18 cellular contexts compared by ENCODE assay signal in the genomic region with DNA sequence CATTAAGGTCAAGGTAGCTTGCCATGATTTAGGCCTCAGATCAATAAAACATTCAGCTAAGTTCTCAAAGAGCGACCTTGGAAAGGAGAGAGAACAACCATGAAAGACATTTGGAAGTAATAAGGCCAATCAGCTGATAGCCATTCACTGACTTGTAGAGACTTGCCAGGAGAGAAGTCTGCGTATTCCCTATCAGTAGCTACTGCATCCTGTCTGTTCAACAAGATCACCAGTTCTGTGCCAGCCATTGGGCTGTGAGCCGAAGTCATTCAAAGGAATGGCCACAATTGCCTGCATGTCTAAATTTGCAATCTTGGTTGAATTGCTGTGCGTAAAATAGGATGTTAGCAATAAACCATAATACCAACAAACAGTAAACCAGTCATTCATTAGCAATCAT.
DNase-seq lines count a peak whose midpoint lies in the region; ATAC-seq and TF ChIP-seq lines count a peak whose summit lies in the region.
"Had no signal": no experiment of that assay in that cellular context is flagged by ENCODE, and none has a peak within 500 bp of the region (broad histone marks: within the 10 kb centered on the region; RNA-seq: fewer than 3 reads in every experiment).

No MANE protein-coding gene starts in this region.

- H3K9me3 ChIP-seq in left ventricle myocardium inferior (replicated peaks) (peaks cover 12% of the 10 kb centered on the region), smooth muscle cell (replicated peaks; ENCODE audit: low read depth) (peaks cover 4% of the 10 kb centered on the region)

- peak; percentile 58; the same call in 2 of the 3 replicates for ATAC-seq in SK-N-SH treated with all-trans-retinoic acid at 6 μM for 48 hours
- peak; percentile 73 for ATAC-seq in foreskin keratinocyte
- ATAC-seq: T-cell had no signal

- no peaks in the 10 kb centered on the region for H3K36me3 Mint-ChIP-seq in activated T-helper 1 cell treated with anti-CD3 and anti-CD28 coated beads, Interleukin-12 subunit alpha, Interleukin-12 subunit beta, Interleukin-2, Interleukin-4 antibody, amounts not matched to agents 30 ng/mL and 10 ng/mL and 1 ng/mL, durations not matched to agents 14 hours and 24 hours and 36 hours (ENCODE audit: low read depth)
- H3K36me3 Mint-ChIP-seq: T-cell had no signal

- no peaks in the 10 kb centered on the region for H3K9me3 Mint-ChIP-seq in activated T-helper 1 cell treated with anti-CD3 and anti-CD28 coated beads, Interleukin-12 subunit alpha, Interleukin-12 subunit beta, Interleukin-2, Interleukin-4 antibody, amounts not matched to agents 30 ng/mL and 10 ng/mL and 1 ng/mL, durations not matched to agents 14 hours and 24 hours and 36 hours
- H3K9me3 Mint-ChIP-seq: activated CD4-positive, alpha-beta T cell treated with anti-CD3 and anti-CD28 coated beads, Interleukin-2, amount 10 ng/mL, durations not matched to agents 24 days and 14 days had no signal

- H3K4me2 ChIP-seq in smooth muscle cell, result peak overlapping the region; percentile 6

- no peaks in the 10 kb centered on the region for H3K27me3 ChIP-seq in left ventricle myocardium inferior (ENCODE audit: low read depth)
- no peaks in the 10 kb centered on the region for H3K27me3 ChIP-seq in foreskin keratinocyte
- H3K27me3 ChIP-seq in smooth muscle cell (ENCODE audit: low read depth), result no peaks in the 10 kb centered on the region

- H3K27ac ChIP-seq in left ventricle myocardium inferior (replicated peaks), result peak overlapping the region; percentile 46
- H3K27ac ChIP-seq in foreskin keratinocyte, result no peak overlapping the region
- H3K27ac ChIP-seq in smooth muscle cell (ENCODE audit: low read depth), result no peak overlapping the region
- H3K27ac ChIP-seq: RWPE1 had no signal

- H3K4me1 ChIP-seq in left ventricle myocardium inferior (peaks cover 69% of the 10 kb centered on the region), foreskin keratinocyte (peaks cover 14% of the 10 kb centered on the region), smooth muscle cell (ENCODE audit: low read depth) (peaks cover 18% of the 10 kb centered on the region)

- DNase-seq in left ventricle myocardium inferior, result no peak
- DNase-seq in cardiac septum (ENCODE audit: low spot score), result no peak
- peak; percentile 26 to 56 for DNase-seq in foreskin keratinocyte
- no peak for DNase-seq in smooth muscle cell (lab: John Stamatoyannopoulos, UW; ENCODE audit: unreplicated experiment)
- DNase-seq in stimulated activated CD4-positive, alpha-beta T cell treated with anti-CD3 and anti-CD28 coated beads, Interleukin-2, amount 100 ng/mL, for 24 hours, result no peak
- no peak for DNase-seq in activated T-helper 1 cell treated with anti-CD3 and anti-CD28 coated beads, Interleukin-12 subunit alpha, Interleukin-12 subunit beta, Interleukin-2, Interleukin-4 antibody, amounts not matched to agents 30 ng/mL and 10 ng/mL and 1 ng/mL, durations not matched to agents 14 hours and 24 hours and 36 hours (ENCODE audit: low spot score)
- DNase-seq in NK-92 (lab: John Stamatoyannopoulos, UW; ENCODE audit: unreplicated experiment), result no peak
- DNase-seq: activated CD4-positive, alpha-beta T cell treated with anti-CD3 and anti-CD28 coated beads, Interleukin-2, amount 10 ng/mL, durations not matched to agents 24 days and 14 days; activated gamma-delta T cell treated with Interleukin-2 at 50 U/mL for 16 hours; amniotic stem cell; caudate nucleus; effector CD8-positive, alpha-beta T cell; NCI-H187 treated with DMSO at 0.1 percent for 48 hours; NCI-H446; retina; T-cell had no signal

- H3K36me3 ChIP-seq in left ventricle myocardium inferior (no peaks in the 10 kb centered on the region), smooth muscle cell (ENCODE audit: low read depth) (no peaks in the 10 kb centered on the region)

- no peak overlapping the region for H3K4me3 Mint-ChIP-seq in activated T-helper 1 cell treated with anti-CD3 and anti-CD28 coated beads, Interleukin-12 subunit alpha, Interleukin-12 subunit beta, Interleukin-2, Interleukin-4 antibody, amounts not matched to agents 30 ng/mL and 10 ng/mL and 1 ng/mL, durations not matched to agents 14 hours and 24 hours and 36 hours
- H3K4me3 Mint-ChIP-seq: activated CD4-positive, alpha-beta T cell treated with anti-CD3 and anti-CD28 coated beads, Interleukin-2, amount 10 ng/mL, durations not matched to agents 24 days and 14 days; T-cell had no signal

- peaks cover 4% of the 10 kb centered on the region for H3K79me2 ChIP-seq in smooth muscle cell (ENCODE audit: low read depth)

- no peak overlapping the region for H3K9ac ChIP-seq in smooth muscle cell (ENCODE audit: low read depth)

- no peak overlapping the region for H3K27ac Mint-ChIP-seq in activated T-helper 1 cell treated with anti-CD3 and anti-CD28 coated beads, Interleukin-12 subunit alpha, Interleukin-12 subunit beta, Interleukin-2, Interleukin-4 antibody, amounts not matched to agents 30 ng/mL and 10 ng/mL and 1 ng/mL, durations not matched to agents 14 hours and 24 hours and 36 hours
- H3K27ac Mint-ChIP-seq: activated CD4-positive, alpha-beta T cell treated with anti-CD3 and anti-CD28 coated beads, Interleukin-2, amount 10 ng/mL, durations not matched to agents 24 days and 14 days; T-cell had no signal

- no peak overlapping the region for H2AFZ ChIP-seq in smooth muscle cell (ENCODE audit: low read depth)

- intact Hi-C loops in left ventricle myocardium inferior (cut with micrococcal nuclease) (no loop called here), cardiac septum (cut with DNase I) (no loop called here)
- intact Hi-C loops in activated T-helper 1 cell treated with anti-CD3 and anti-CD28 coated beads, Interleukin-12 subunit alpha, Interleukin-12 subunit beta, Interleukin-2, Interleukin-4 antibody, amounts not matched to agents 30 ng/mL and 10 ng/mL and 1 ng/mL, durations not matched to agents 14 hours and 24 hours and 36 hours (cut with micrococcal nuclease), result no loop called here

- no peaks in the 10 kb centered on the region for H3F3A ChIP-seq in smooth muscle cell (ENCODE audit: low read depth)

- H3K27me3 Mint-ChIP-seq in activated T-helper 1 cell treated with anti-CD3 and anti-CD28 coated beads, Interleukin-12 subunit alpha, Interleukin-12 subunit beta, Interleukin-2, Interleukin-4 antibody, amounts not matched to agents 30 ng/mL and 10 ng/mL and 1 ng/mL, durations not matched to agents 14 hours and 24 hours and 36 hours (ENCODE audit: insufficient read depth), result no peaks in the 10 kb centered on the region
- H3K27me3 Mint-ChIP-seq: activated CD4-positive, alpha-beta T cell treated with anti-CD3 and anti-CD28 coated beads, Interleukin-2, amount 10 ng/mL, durations not matched to agents 24 days and 14 days; T-cell had no signal

- H3K4me3 ChIP-seq in left ventricle myocardium inferior (no peak overlapping the region), smooth muscle cell (no peak overlapping the region)

- H4K20me1 ChIP-seq in smooth muscle cell (ENCODE audit: low read depth), result peaks cover 44% of the 10 kb centered on the region

- TF ChIP-seq CTCF in left ventricle myocardium inferior (IDR thresholded peaks at IDR 0.05; ENCODE audit: borderline replicate concordance) (no peak), foreskin keratinocyte (conservative IDR thresholded peaks at IDR 0.05) (no peak), smooth muscle cell (IDR thresholded peaks at IDR 0.05; ENCODE audit: borderline replicate concordance, insufficient read depth, poor library complexity, severe bottlenecking) (no peak)

- H3K4me1 Mint-ChIP-seq in activated T-helper 1 cell treated with anti-CD3 and anti-CD28 coated beads, Interleukin-12 subunit alpha, Interleukin-12 subunit beta, Interleukin-2, Interleukin-4 antibody, amounts not matched to agents 30 ng/mL and 10 ng/mL and 1 ng/mL, durations not matched to agents 14 hours and 24 hours and 36 hours (ENCODE audit: low read depth), result no peaks in the 10 kb centered on the region
- H3K4me1 Mint-ChIP-seq: activated CD4-positive, alpha-beta T cell treated with anti-CD3 and anti-CD28 coated beads, Interleukin-2, amount 10 ng/mL, durations not matched to agents 24 days and 14 days; T-cell had no signal

- WGBS in smooth muscle cell (ENCODE audit: low lambda C conversion rate), result 46% methylated on average over 4 of the region's 4 CpGs

TF ChIP-seq in SK-N-SH treated with all-trans-retinoic acid at 6 μM for 48 hours, 23 proteins besides CTCF, POLR2A, EP300 and RAD21 (continues in another document):
- TF ChIP-seq TCF4 (CRISPR knock-in tag; IDR thresholded peaks at IDR 0.05; ENCODE audit: borderline replicate concordance) (peak; percentile 35; the same call in 1 of the 2 replicates), ZNF70 (CRISPR knock-in tag; IDR thresholded peaks at IDR 0.05) (no peak), TSHZ2 (CRISPR knock-in tag; IDR thresholded peaks at IDR 0.05) (0 out of 2 replicates have a peak, but pooled peaks have one; percentile 70)

Comparison
In these comparisons a context has a peak if more than half of its experiments do, and no peak if none do; other contexts are left out.
1. DNase-seq: peak in foreskin keratinocyte (2 of 2); none in left ventricle myocardium inferior (single experiment), cardiac septum (single experiment), smooth muscle cell (single experiment), stimulated activated CD4-positive, alpha-beta T cell treated with anti-CD3 and anti-CD28 coated beads, Interleukin-2, amount 100 ng/mL, for 24 hours (0 of 2), activated T-helper 1 cell treated with anti-CD3 and anti-CD28 coated beads, Interleukin-12 subunit alpha, Interleukin-12 subunit beta, Interleukin-2, Interleukin-4 antibody, amounts not matched to agents 30 ng/mL and 10 ng/mL and 1 ng/mL, durations not matched to agents 14 hours and 24 hours and 36 hours (single experiment) and NK-92 (single experiment).